In the genomic region with DNA sequence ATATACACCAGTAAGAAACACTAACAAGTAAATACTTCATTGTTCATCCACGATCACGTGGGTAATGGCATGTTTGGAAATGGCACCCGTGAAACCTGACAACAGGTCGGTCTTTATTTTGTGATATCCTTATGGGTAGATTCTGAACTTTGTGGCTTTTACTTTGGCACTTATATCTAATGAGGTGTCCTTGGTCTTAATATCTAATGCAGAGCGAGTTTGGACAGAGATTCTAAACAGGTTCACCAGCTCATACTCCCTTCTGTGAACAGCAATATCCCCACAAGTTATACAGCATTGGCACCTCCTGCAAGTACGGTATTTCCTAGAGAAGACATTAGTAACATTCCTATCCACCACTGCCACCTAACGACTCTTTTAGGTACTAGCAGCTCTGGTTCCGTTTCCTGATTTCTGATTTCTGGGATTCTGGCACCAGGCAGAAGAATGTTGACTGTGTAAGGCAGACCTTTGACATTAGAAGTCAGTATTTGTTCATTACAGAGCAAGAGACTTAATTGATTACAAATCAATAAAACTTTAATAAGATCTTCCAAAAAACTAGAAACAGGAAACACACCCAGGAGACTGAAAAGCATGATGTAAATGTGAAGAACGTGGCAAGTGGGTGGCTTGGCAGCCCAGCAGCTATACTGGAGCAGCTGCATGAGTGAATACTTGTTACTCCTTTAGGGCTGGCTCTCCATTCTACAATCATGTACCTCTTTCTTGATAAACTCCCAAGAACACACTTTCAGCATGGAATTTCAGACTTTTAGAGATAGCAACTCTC, we compare ENCODE assay signal across 8 cellular contexts. TPM values are rescaled to one million over a fixed set of nuclear protein-coding genes. Genes with fewer than 3 reads are reported as not detected.
DNase-seq lines count a peak whose midpoint lies in the region; ATAC-seq and TF ChIP-seq lines count a peak whose summit lies in the region.

No MANE protein-coding gene starts in this region.

- H3K27me3 ChIP-seq in CD4-positive, alpha-beta memory T cell (ENCODE audit: insufficient read depth, low read length) = no peaks in the 10 kb centered on the region
- H3K27me3 ChIP-seq in adrenal gland = no peaks in the 10 kb centered on the region
- no peaks in the 10 kb centered on the region for H3K27me3 ChIP-seq in heart right ventricle

- no peaks in the 10 kb centered on the region for H3K36me3 Mint-ChIP-seq in CD4-positive, alpha-beta memory T cell

- DNase-seq in CD4-positive, alpha-beta memory T cell = peak; percentile 55 to 69 (median 65)
- peak; percentile 84 for DNase-seq in LoVo (ENCODE audit: low spot score)
- peak; percentile 89 for DNase-seq in RKO (ENCODE audit: low spot score)
- peak; percentile 39 to 79 (median 49) for DNase-seq in adrenal gland
- peak in 1 of 2 donors; percentile 57 for DNase-seq in heart right ventricle
- peak; percentile 72 for DNase-seq in renal cortical epithelial cell (ENCODE audit: low read depth)

- 26 to 31% (median 28%) methylated on average over 9 of the region's 9 CpGs for WGBS in adrenal gland, 4 donors
- 28% methylated on average over 9 of the region's 9 CpGs for WGBS in heart right ventricle, 2 donors

- no peaks in the 10 kb centered on the region for H3K9me3 Mint-ChIP-seq in CD4-positive, alpha-beta memory T cell

- TF ChIP-seq POLR2A in adrenal gland (IDR thresholded peaks at IDR 0.05) = no peak

- CTCF ChIA-PET in CD4-positive, alpha-beta memory T cell (lab: Charles Lee; ENCODE audit: partially characterized antibody) = interaction anchor here (0.7 to 21.1 kb wide), 21 partner anchors 13 to 363 kb away, joined by 3 to 349 read pairs (median 7); a partner anchor contains a TSS

- H3K4me3 Mint-ChIP-seq in CD4-positive, alpha-beta memory T cell = no peak overlapping the region

- no peak overlapping the region for H3K27ac ChIP-seq in CD4-positive, alpha-beta memory T cell (ENCODE audit: low read depth, low read length)
- H3K27ac ChIP-seq in adrenal gland = no peak overlapping the region
- peak overlapping the region in 1 of 10 donors; percentile 14 for H3K27ac ChIP-seq in heart right ventricle

- POLR2A ChIA-PET in CD4-positive, alpha-beta memory T cell (lab: Charles Lee; ENCODE audit: partially characterized antibody) = interaction anchor here (0.9 to 3.5 kb wide), 6 partner anchors 9 to 350 kb away, joined by 3 to 31 read pairs (median 3); a partner anchor contains a TSS

- no peaks in the 10 kb centered on the region for H3K27me3 Mint-ChIP-seq in CD4-positive, alpha-beta memory T cell

- H3K4me3 ChIP-seq in CD4-positive, alpha-beta memory T cell (ENCODE audit: low read length in 2 of 2) = no peak overlapping the region
- H3K4me3 ChIP-seq in adrenal gland (no peak overlapping the region), heart right ventricle (no peak overlapping the region)

- no peaks in the 10 kb centered on the region for H3K9me3 ChIP-seq in CD4-positive, alpha-beta memory T cell (ENCODE audit: control insufficient read depth in 1 of 2, low read length in 2 of 2)
- H3K9me3 ChIP-seq in adrenal gland (replicated peaks in 1 of 3) = no peaks in the 10 kb centered on the region
- no peaks in the 10 kb centered on the region for H3K9me3 ChIP-seq in heart right ventricle

- no peaks in the 10 kb centered on the region for H3K36me3 ChIP-seq in CD4-positive, alpha-beta memory T cell (ENCODE audit: insufficient read depth, low read length)
- no peaks in the 10 kb centered on the region for H3K36me3 ChIP-seq in adrenal gland (replicated peaks in 1 of 2)
- peaks cover 0 to 19% (median 0%) of the 10 kb centered on the region in 9 donors for H3K36me3 ChIP-seq in heart right ventricle

- TF ChIP-seq CTCF in adrenal gland (IDR thresholded peaks at IDR 0.05) = peak; percentile 75 to 91 (median 88)
- peak; percentile 66 to 92 (median 85) for TF ChIP-seq CTCF in heart right ventricle (IDR thresholded peaks at IDR 0.05)

- ATAC-seq in GM19025 (IDR thresholded peaks at IDR 0.05; ENCODE audit: low read depth, unreplicated experiment) (peak; percentile 58), heart right ventricle (peak; percentile 67 to 89 (median 82)), HG03095 (IDR thresholded peaks at IDR 0.05; ENCODE audit: unreplicated experiment) (no peak)

- H3K4me1 ChIP-seq in CD4-positive, alpha-beta memory T cell (ENCODE audit: insufficient read depth, low read length) = no peaks in the 10 kb centered on the region
- peaks cover 0 to 11% of the 10 kb centered on the region in 2 donors for H3K4me1 ChIP-seq in adrenal gland (replicated peaks in 1 of 2)
- H3K4me1 ChIP-seq in heart right ventricle = peaks cover 0 to 15% (median 6%) of the 10 kb centered on the region in 9 donors

- peaks cover 5 to 6% (median 6%) of the 10 kb centered on the region in 4 donors for H3K4me1 Mint-ChIP-seq in CD4-positive, alpha-beta memory T cell

- H3K27ac Mint-ChIP-seq in CD4-positive, alpha-beta memory T cell = peak overlapping the region in 1 of 7 donors; percentile 3

- intact Hi-C loops in CD4-positive, alpha-beta memory T cell (cut with micrococcal nuclease) = loop anchor here (1.0 kb wide), 5 partner anchors 28 to 364 kb away; no protein-coding TSS in a partner anchor
- intact Hi-C loops in adrenal gland (cut with DNase I) = loop anchor here (5.0 to 10.0 kb wide), 3 partner anchors 156 to 274 kb away; no protein-coding TSS in a partner anchor
- intact Hi-C loops in heart right ventricle (cut with DNase I) = loop anchor here in 7 of 10 donors (2.0 to 10.0 kb wide), 4 partner anchors 156 to 284 kb away; no protein-coding TSS in a partner anchor

RNA-seq across cellular contexts. Expression of a gene that starts 2.5 kb away (rescaled TPM):
- total RNA-seq in CD4-positive, alpha-beta memory T cell = 1 to 10 TPM; 1.1 to 1.3 TPM
- polyA plus RNA-seq in CD4-positive, alpha-beta memory T cell = 1 to 10 TPM; 1.4 to 2.8 TPM
- total RNA-seq in adrenal gland (10 to 100 TPM in 1 of 8 donors, 1 to 10 TPM in 7; 1.0 to 12.0 (median 3.6) TPM), heart right ventricle (1 to 10 TPM in 9 of 10 donors, under 1 TPM in 1; 0.79 to 4.1 (median 2.2) TPM), renal cortical epithelial cell (2.3 and 4.5 TPM in 2 replicates)
- polyA plus RNA-seq in adrenal gland (1 to 10 TPM; 1.8 to 10.0 (median 3.7) TPM), heart right ventricle (1 to 10 TPM; 5.4 to 7.0 TPM)

RNA-seq across cellular contexts. Expression of a gene that starts 6.7 kb away (rescaled TPM):
- 1 to 10 TPM; 2.1 to 2.6 TPM for total RNA-seq in CD4-positive, alpha-beta memory T cell
- polyA plus RNA-seq in CD4-positive, alpha-beta memory T cell = 1 to 10 TPM; 1.6 to 2.5 TPM
- total RNA-seq in adrenal gland (10 to 100 TPM in 2 of 8 donors, 1 to 10 TPM in 6; 2.3 to 24.9 (median 7.8) TPM), heart right ventricle (10 to 100 TPM in 2 of 10 donors, 1 to 10 TPM in 8; 2.3 to 13.6 (median 4.4) TPM), renal cortical epithelial cell (2.1 and 15.3 TPM in 2 replicates)
- polyA plus RNA-seq in adrenal gland (10 to 100 TPM in 1 of 3 donors, 1 to 10 TPM in 2; 6.0 to 12.7 (median 9.8) TPM), heart right ventricle (10 to 100 TPM; 11.2 to 16.2 TPM)

RNA-seq across cellular contexts. Expression of a gene that starts 49.6 kb away (rescaled TPM):
- not detected for total RNA-seq in CD4-positive, alpha-beta memory T cell
- polyA plus RNA-seq in CD4-positive, alpha-beta memory T cell = not detected
- total RNA-seq in adrenal gland (not detected), heart right ventricle (not detected), renal cortical epithelial cell (not detected in 2 replicates)
- polyA plus RNA-seq in adrenal gland (not detected), heart right ventricle (not detected)

RNA-seq across cellular contexts. Expression of a gene that starts 54.6 kb away (rescaled TPM):
- not detected for total RNA-seq in CD4-positive, alpha-beta memory T cell
- polyA plus RNA-seq in CD4-positive, alpha-beta memory T cell = not detected
- total RNA-seq in adrenal gland (not detected), heart right ventricle (not detected), renal cortical epithelial cell (not detected in 2 replicates)
- polyA plus RNA-seq in adrenal gland (not detected), heart right ventricle (not detected)
